In genomic region chr1:205121660-205122488, GRCh38 we compare ENCODE assay signal across 8 cellular contexts. TPM values are rescaled to one million over a fixed set of nuclear protein-coding genes. Genes with fewer than 3 reads are reported as not detected.
DNase-seq lines count a peak whose midpoint lies in the region; ATAC-seq and TF ChIP-seq lines count a peak whose summit lies in the region.

A gene with protein sequence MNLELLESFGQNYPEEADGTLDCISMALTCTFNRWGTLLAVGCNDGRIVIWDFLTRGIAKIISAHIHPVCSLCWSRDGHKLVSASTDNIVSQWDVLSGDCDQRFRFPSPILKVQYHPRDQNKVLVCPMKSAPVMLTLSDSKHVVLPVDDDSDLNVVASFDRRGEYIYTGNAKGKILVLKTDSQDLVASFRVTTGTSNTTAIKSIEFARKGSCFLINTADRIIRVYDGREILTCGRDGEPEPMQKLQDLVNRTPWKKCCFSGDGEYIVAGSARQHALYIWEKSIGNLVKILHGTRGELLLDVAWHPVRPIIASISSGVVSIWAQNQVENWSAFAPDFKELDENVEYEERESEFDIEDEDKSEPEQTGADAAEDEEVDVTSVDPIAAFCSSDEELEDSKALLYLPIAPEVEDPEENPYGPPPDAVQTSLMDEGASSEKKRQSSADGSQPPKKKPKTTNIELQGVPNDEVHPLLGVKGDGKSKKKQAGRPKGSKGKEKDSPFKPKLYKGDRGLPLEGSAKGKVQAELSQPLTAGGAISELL (minus strand): TSS chr1:205121978. CDS start chr1:205121873, 105 bp downstream.

- peak within 1 kb of the TSS; percentile 86 to 100 (median 98) for H3K27ac ChIP-seq in dorsolateral prefrontal cortex
- H3K27ac ChIP-seq in right lobe of liver: peak within 1 kb of the TSS; percentile 95 to 100 (median 96)

- H3K9me3 ChIP-seq in right lobe of liver: no peaks in the 10 kb centered on the region

- TF ChIP-seq CTCF in dorsolateral prefrontal cortex (IDR thresholded peaks at IDR 0.05 in 54 of 56, conservative IDR thresholded peaks at IDR 0.05 in 2 of 56; ENCODE audit: low read depth in 1 of 56, partially characterized antibody in 56 of 56) (peak; percentile 39 to 91 (median 75)), right lobe of liver (IDR thresholded peaks at IDR 0.05) (peak; percentile 45 to 72 (median 70))

- DNase-seq in CD1c-positive myeloid dendritic cell (ENCODE audit: extremely low spot score) (peak; percentile 97), NCI-H774 (lab: John Stamatoyannopoulos, UW) (peak; percentile 95), dorsolateral prefrontal cortex (peak; percentile 92 to 97 (median 95)), right lobe of liver (peak; percentile 92 to 96 (median 96))
- peak; percentile 96 to 97 for DNase-seq in activated CD4-positive, alpha-beta T cell treated with anti-CD3 and anti-CD28 coated beads, Interleukin-2, amount 50 U/mL, for 48 hours
- DNase-seq in stimulated activated CD4-positive, alpha-beta T cell treated with anti-CD3 and anti-CD28 coated beads, Interleukin-4, amount 100 ng/mL, for 48 hours (ENCODE audit: low read depth in 2 of 2): peak; percentile 91 to 93

- H3K36me3 ChIP-seq in right lobe of liver: peaks cover 0 to 9% (median 1%) of the 10 kb centered on the region in 4 donors

- WGBS in right lobe of liver (ENCODE audit: insufficient coverage, low coverage, low lambda C conversion rate, missing lambda C conversion rate): under 1% methylated on average over 35 of the region's 46 CpGs

- intact Hi-C loops in dorsolateral prefrontal cortex (cut with DNase I) (loop anchor here (1.0 to 10.0 kb wide), 5 partner anchors 89 to 135 kb away; partner anchors contain the start of gene DSTYK (in 2 of the 2)), right lobe of liver (cut with DNase I) (no loop called here)

- H3K27me3 ChIP-seq in dorsolateral prefrontal cortex (no peaks in the 10 kb centered on the region), right lobe of liver (no peaks in the 10 kb centered on the region)

- peaks cover 0 to 24% (median 10%) of the 10 kb centered on the region in 4 donors for H3K4me1 ChIP-seq in right lobe of liver

- ATAC-seq in GM19372 (IDR thresholded peaks at IDR 0.05; ENCODE audit: low read depth, unreplicated experiment) (peak; percentile 91), HG03565 (IDR thresholded peaks at IDR 0.05; ENCODE audit: unreplicated experiment) (peak; percentile 83), right lobe of liver (peak; percentile 99 to 100 (median 100))

- peak within 1 kb of the TSS; percentile 72 to 100 (median 92) for H3K4me3 ChIP-seq in dorsolateral prefrontal cortex
- peak within 1 kb of the TSS; percentile 84 to 92 (median 86) for H3K4me3 ChIP-seq in right lobe of liver

- TF ChIP-seq POLR2A in right lobe of liver (IDR thresholded peaks at IDR 0.05): peak; percentile 64

RNA-seq across cellular contexts. Expression of the gene that starts here (rescaled TPM):
- 10 to 100 TPM; 14.3 to 46.6 (median 24.8) TPM for total RNA-seq in dorsolateral prefrontal cortex
- total RNA-seq in right lobe of liver: 10 to 100 TPM in 3 of 6 experiments, 1 to 10 TPM in 3; 8.7 to 12.3 (median 10.0) TPM

Comparison
In these comparisons a context has a peak if more than half of its experiments do, and no peak if none do; other contexts are left out.
1. Peak in every context shown above with its lines: DNase-seq, ATAC-seq, H3K4me3 ChIP-seq and H3K27ac ChIP-seq.
2. intact Hi-C loops: an anchor here in dorsolateral prefrontal cortex (1.0 to 10.0 kb wide); none called in right lobe of liver.